In genomic region chr4:26326791-26327190, GRCh38 we compare ENCODE assay signal across 13 cellular contexts. TPM values are rescaled to one million over a fixed set of nuclear protein-coding genes. Genes with fewer than 3 reads are reported as not detected.
DNase-seq lines count a peak whose midpoint lies in the region; ATAC-seq and TF ChIP-seq lines count a peak whose summit lies in the region.
"Had no signal": no experiment of that assay in that cellular context is flagged by ENCODE, and none has a peak within 500 bp of the region (broad histone marks: within the 10 kb centered on the region; RNA-seq: fewer than 3 reads in every experiment).

No MANE protein-coding gene starts in this region.

- no peaks in the 10 kb centered on the region for H3K9me3 ChIP-seq in GM23248 (ENCODE audit: low read depth)
- no peaks in the 10 kb centered on the region for H3K9me3 ChIP-seq in Peyer's patch
- H3K9me3 ChIP-seq in right atrium auricular region = no peaks in the 10 kb centered on the region
- H3K9me3 ChIP-seq: gastrocnemius medialis had no signal

- H3K9ac ChIP-seq in GM23248 = peak overlapping the region; percentile 15; the same call in 1 of the 2 replicates

- TF ChIP-seq CTCF in fibroblast of villous mesenchyme (IDR thresholded peaks at IDR 0.05; ENCODE audit: insufficient read depth, low read depth, low read length) = no peak
- no peak for TF ChIP-seq CTCF in Peyer's patch (IDR thresholded peaks at IDR 0.05)
- no peak for TF ChIP-seq CTCF in right atrium auricular region (IDR thresholded peaks at IDR 0.05)

- H3K36me3 ChIP-seq in GM23248 (ENCODE audit: low read depth) (no peaks in the 10 kb centered on the region), Peyer's patch (no peaks in the 10 kb centered on the region), right atrium auricular region (no peaks in the 10 kb centered on the region)
- H3K36me3 ChIP-seq: cardiac muscle cell, gastrocnemius medialis had no signal

- peak overlapping the region; percentile 78 for H3K4me2 ChIP-seq in GM23248 (ENCODE audit: unreplicated experiment)

- TF ChIP-seq POLR2A in Peyer's patch (IDR thresholded peaks at IDR 0.05) = no peak

- WGBS in GM23248 (ENCODE audit: low coverage in 1 of 2, low lambda C conversion rate in 2 of 2, missing lambda C conversion rate in 2 of 2), 2 experiments = 0 to 2% methylated on average over 2 of the region's 2 CpGs

- peaks cover 13% of the 10 kb centered on the region for H4K20me1 ChIP-seq in GM23248 (ENCODE audit: insufficient read depth)

- H3K79me2 ChIP-seq in GM23248 (ENCODE audit: insufficient read depth) = peaks cover 93% of the 10 kb centered on the region

- no peak overlapping the region for H2AFZ ChIP-seq in GM23248

- H3K4me1 ChIP-seq in GM23248 (ENCODE audit: insufficient read depth) (peaks cover 68% of the 10 kb centered on the region), Peyer's patch (peaks cover 0 to 32% (median 3%) of the 10 kb centered on the region in 4 donors), right atrium auricular region (peaks cover 0 to 47% of the 10 kb centered on the region in 2 donors)

- no peaks in the 10 kb centered on the region for H3K9me2 ChIP-seq in GM23248 (ENCODE audit: insufficient read depth)

- no peak for ATAC-seq in HG03196 (IDR thresholded peaks at IDR 0.05; ENCODE audit: unreplicated experiment)
- ATAC-seq: gastrocnemius medialis had no signal

- H3F3A ChIP-seq in GM23248 (ENCODE audit: insufficient read depth) = peaks cover 33% of the 10 kb centered on the region

- H3K27me3 ChIP-seq in GM23248 (replicated peaks; ENCODE audit: insufficient read depth) (no peaks in the 10 kb centered on the region), Peyer's patch (no peaks in the 10 kb centered on the region), right atrium auricular region (no peaks in the 10 kb centered on the region)
- H3K27me3 ChIP-seq: cardiac muscle cell, gastrocnemius medialis had no signal

- H3K27ac ChIP-seq in GM23248 (peak overlapping the region; percentile 68), Peyer's patch (no peak overlapping the region), right atrium auricular region (no peak overlapping the region)
- H3K27ac ChIP-seq: cardiac muscle cell, gastrocnemius medialis had no signal

- DNase-seq in AG08395 (ENCODE audit: low spot score) (peak; percentile 72), GM23248 (peak; percentile 94), T1000 (lab: John Stamatoyannopoulos, UW) (peak; percentile 65), fibroblast of villous mesenchyme (ENCODE audit: low read depth) (peak; percentile 80), CD1c-positive myeloid dendritic cell (ENCODE audit: extremely low spot score) (no peak), Peyer's patch (no peak), right atrium auricular region (ENCODE audit: low spot score) (no peak)
- DNase-seq: DMS79, gastrocnemius medialis, NCI-H1436 treated with DMSO at 0.1 percent for 48 hours, RPMI8226 had no signal

- peak overlapping the region; percentile 36 for H3K4me3 ChIP-seq in GM23248
- H3K4me3 ChIP-seq in fibroblast of villous mesenchyme (ENCODE audit: low read depth, low read length) = no peak overlapping the region
- H3K4me3 ChIP-seq in Peyer's patch = no peak overlapping the region
- no peak overlapping the region for H3K4me3 ChIP-seq in right atrium auricular region
- H3K4me3 ChIP-seq: cardiac muscle cell, gastrocnemius medialis had no signal

- in situ Hi-C loops in GM23248 (cut with MboI) = loop anchor here (10.0 kb wide), 1 partner anchor 242 kb away; no protein-coding TSS in a partner anchor

RNA-seq across cellular contexts. Expression of gene RBPJ, which starts 6.0 kb away (rescaled TPM):
- 70.7 and 75.8 TPM in 2 replicates for total RNA-seq in GM23248 (2014; rRNA removed; shearing (Covaris generic))
- 85.1 and 85.4 TPM in 2 replicates for polyA plus RNA-seq in GM23248 (2016; fragmentation: Nextera tagmentation; extraction: Ambion mirVana)
- total RNA-seq in fibroblast of villous mesenchyme (57.3 and 58.7 TPM in 2 replicates), Peyer's patch (100 to 1,000 TPM in 1 of 4 donors, 10 to 100 TPM in 3; 27.6 to 105 (median 42.8) TPM), right atrium auricular region (10 to 100 TPM; 31.4 to 41.0 TPM)

Comparison
In these comparisons a context has a peak if more than half of its experiments do, and no peak if none do; other contexts are left out.
1. DNase-seq: peak in AG08395 (single experiment), GM23248 (single experiment), T1000 (single experiment) and fibroblast of villous mesenchyme (single experiment); none in CD1c-positive myeloid dendritic cell (single experiment), Peyer's patch (0 of 3) and right atrium auricular region (single experiment).